In the genomic region with DNA sequence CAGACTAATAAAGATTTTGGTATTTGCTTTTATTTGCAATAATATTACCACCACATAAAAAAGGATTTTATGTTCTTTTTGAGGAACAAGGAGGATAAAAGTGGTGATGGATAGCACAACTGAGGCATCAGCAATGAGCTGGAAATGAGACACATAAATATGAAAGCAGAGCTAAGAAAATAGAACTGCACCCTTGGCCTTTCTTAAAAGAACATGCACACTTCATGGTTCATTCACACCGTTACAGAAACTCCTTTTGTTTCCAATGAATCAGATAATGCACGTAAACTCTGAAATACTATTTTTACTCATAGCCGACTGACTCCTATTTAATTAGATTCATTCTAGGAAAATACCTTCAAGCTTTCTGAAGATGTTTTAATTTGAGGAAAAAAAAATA, we compare ENCODE assay signal across 27 cellular contexts.
"Had no signal": no experiment of that assay in that cellular context is flagged by ENCODE, and none has a peak within 500 bp of the region (broad histone marks: within the 10 kb centered on the region; RNA-seq: fewer than 3 reads in every experiment).

No MANE protein-coding gene starts in this region.

- FAIRE-seq: colon, kidney had no signal

- H3K36me3 ChIP-seq: gastrocnemius medialis, heart right ventricle, lower lobe of right lung had no signal

- H3K27me3 ChIP-seq: dorsolateral prefrontal cortex, gastrocnemius medialis, heart right ventricle had no signal

- H3K4me3 Mint-ChIP-seq: mesothelial cell of epicardium, naive B cell had no signal

- H3K9me3 ChIP-seq: gastrocnemius medialis, heart right ventricle, lower lobe of right lung, mucosa of descending colon had no signal

- H3K4me1 Mint-ChIP-seq: mesothelial cell of epicardium, naive B cell had no signal

- H3K4me1 ChIP-seq: gastrocnemius medialis had no signal

- ATAC-seq: esophagus mucosa, gastrocnemius medialis, left colon, left lobe of liver, lower lobe of right lung, mucosa of descending colon had no signal

- H3K27ac Mint-ChIP-seq: mesothelial cell of epicardium, naive B cell had no signal

- H3K27ac ChIP-seq: coronary artery, dorsolateral prefrontal cortex, epithelial cell of prostate, gastrocnemius medialis, lower lobe of right lung had no signal

- DNase-seq: dermis blood vessel endothelial cell; dorsolateral prefrontal cortex; effector CD4-positive, alpha-beta T cell; effector memory CD4-positive, alpha-beta T cell; erythroblast; foreskin fibroblast; foreskin melanocyte; gastrocnemius medialis; glutamatergic neuron; head of caudate nucleus; heart right ventricle; hippocampal formation; islet precursor cell; kidney; kidney glomerular epithelial cell; left colon; left ventricle myocardium superior; lower lobe of right lung; mesenchymal stem cell; mucosa of descending colon; naive B cell had no signal

- H3K36me3 Mint-ChIP-seq: naive B cell had no signal

- H3K4me3 ChIP-seq: coronary artery, dorsolateral prefrontal cortex, gastrocnemius medialis, heart right ventricle, lower lobe of right lung, mucosa of descending colon had no signal
